In genomic region chr1:1324524-1325287, GRCh38 we compare ENCODE assay signal across 8 cellular contexts. TPM values are rescaled to one million over a fixed set of nuclear protein-coding genes. Genes with fewer than 3 reads are reported as not detected.
DNase-seq lines count a peak whose midpoint lies in the region; TF ChIP-seq lines count a peak whose summit lies in the region.

CPTP (plus strand) TSS chr1:1324802; CDS start chr1:1326911, 2,109 bp downstream.
INTS11 (minus strand) TSS chr1:1324660; CDS start chr1:1324608, 52 bp downstream.

- DNase-seq in COR-L47 (lab: John Stamatoyannopoulos, UW) (peak; percentile 90), GM20000 (ENCODE audit: low spot score) (peak; percentile 100), HT-29 (ENCODE audit: low spot score) (peak; percentile 90), OCI-M1 (lab: John Stamatoyannopoulos, UW) (peak; percentile 94), activated T-cell treated with anti-CD3 and anti-CD28 coated beads for 24 hours (ENCODE audit: low read depth) (peak; percentile 95), epithelial cell of esophagus (ENCODE audit: low read depth) (peak; percentile 94), mucosa of gallbladder (ENCODE audit: low spot score) (peak; percentile 95)
- DNase-seq in stimulated activated CD8-positive, alpha-beta memory T cell treated with anti-CD3 and anti-CD28 coated beads, Interleukin-4, amount 100 ng/mL, for 24 hours (ENCODE audit: low read depth): peak; percentile 95

- TF ChIP-seq CTCF in GM20000 (IDR thresholded peaks at IDR 0.05; ENCODE audit: extremely low read depth, missing control alignments) (no peak), epithelial cell of esophagus (IDR thresholded peaks at IDR 0.05; ENCODE audit: insufficient read depth, low read depth, low read length, missing control alignments) (no peak)

- H3K4me3 ChIP-seq in epithelial cell of esophagus (ENCODE audit: low read length): peak within 1 kb of the TSS; percentile 78

RNA-seq across cellular contexts. Expression of gene CPTP, which starts in this region (rescaled TPM):
- 62.5 and 70.5 TPM in 2 replicates for total RNA-seq in HT-29 (2014; rRNA removed; shearing (Covaris generic))
- 36.1 TPM for total RNA-seq in mucosa of gallbladder

RNA-seq across cellular contexts. Expression of gene INTS11, which starts in this region (rescaled TPM):
- 174 and 200 TPM in 2 replicates for total RNA-seq in HT-29 (2014; rRNA removed; shearing (Covaris generic))
- 121 TPM for total RNA-seq in mucosa of gallbladder

Comparison
In these comparisons a context has a peak if more than half of its experiments do, and no peak if none do; other contexts are left out.
1. Peak in every context shown above with its lines: DNase-seq and H3K4me3 ChIP-seq.